ENCODE assay signal across 14 cellular contexts in the genomic region with DNA sequence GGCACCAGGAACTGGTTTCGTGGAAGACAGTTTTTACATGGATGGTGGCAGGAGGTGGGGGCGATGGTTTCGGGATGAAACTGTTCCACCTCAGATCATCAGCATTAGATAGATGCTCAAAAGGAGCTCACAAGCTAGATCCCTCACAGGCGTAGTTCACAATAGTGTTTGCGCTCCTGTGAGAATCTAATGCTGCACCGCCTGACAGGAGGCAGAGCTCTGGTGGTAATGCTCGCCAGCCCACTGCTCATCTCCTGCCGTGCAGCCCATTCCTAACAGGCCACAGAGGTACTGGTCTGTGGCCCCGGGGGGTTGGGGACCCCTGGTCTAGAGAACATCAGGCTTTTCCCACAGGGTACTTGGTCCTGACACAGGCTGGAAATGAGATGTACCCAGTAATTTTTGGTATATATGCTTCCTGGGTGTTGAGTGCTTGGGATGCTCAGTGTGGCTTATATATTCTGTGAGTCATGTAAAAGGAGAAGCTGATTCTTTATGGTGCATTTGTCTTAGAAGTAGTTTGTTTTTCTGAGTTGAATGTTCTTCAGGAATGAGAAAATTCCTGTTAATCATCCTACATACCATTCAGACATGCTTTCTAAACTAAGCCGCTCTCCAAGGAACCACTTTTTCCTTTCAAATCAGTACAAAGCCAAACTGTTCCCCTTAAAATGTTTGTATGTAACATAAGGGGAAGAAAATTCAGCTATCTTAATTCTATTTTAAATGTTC.
DNase-seq lines count a peak whose midpoint lies in the region; ATAC-seq and TF ChIP-seq lines count a peak whose summit lies in the region.
"Had no signal": no experiment of that assay in that cellular context is flagged by ENCODE, and none has a peak within 500 bp of the region (broad histone marks: within the 10 kb centered on the region; RNA-seq: fewer than 3 reads in every experiment).

No MANE protein-coding gene starts in this region.

- H3K27ac Mint-ChIP-seq in T-helper 17 cell: peak overlapping the region; percentile 96

- peak; percentile 20 for DNase-seq in GM03348 (ENCODE audit: low spot score)
- DNase-seq in T-helper 17 cell: no peak
- peak; percentile 40 for DNase-seq in fibroblast of mammary gland (ENCODE audit: low read depth)
- DNase-seq in retinal pigment epithelial cell (ENCODE audit: low read depth): peak; percentile 33
- no peak for DNase-seq in NCI-H2227 (lab: John Stamatoyannopoulos, UW; ENCODE audit: unreplicated experiment)
- no peak for DNase-seq in NK-92 treated with Interleukin-12 subunit alpha and Interleukin-12 subunit beta, amount 100 ng/mL, for 24 hours (lab: John Stamatoyannopoulos, UW)
- DNase-seq in epidermal melanocyte (ENCODE audit: insufficient read length, low spot score): no peak
- DNase-seq: activated CD4-positive, alpha-beta T cell treated with anti-CD3 and anti-CD28 coated beads for 48 hours; activated effector memory CD4-positive, alpha-beta T cell treated with Interleukin-2 at 50 U/mL for 16 hours; heart right ventricle; lower lobe of right lung; NCI-H1417 treated with DMSO at 0.1 percent for 48 hours; stimulated activated CD4-positive, alpha-beta T cell treated with anti-CD3 and anti-CD28 coated beads, Interleukin-4, amount 100 ng/mL, for 1 hour had no signal

- no peak overlapping the region for H3K4me3 ChIP-seq in fibroblast of mammary gland (ENCODE audit: control insufficient read depth, low read depth, low read length)
- H3K4me3 ChIP-seq in retinal pigment epithelial cell (ENCODE audit: low read length): no peak overlapping the region
- H3K4me3 ChIP-seq: heart right ventricle, lower lobe of right lung had no signal

- H3K4me3 Mint-ChIP-seq in T-helper 17 cell: no peak overlapping the region

- TF ChIP-seq CTCF in fibroblast of mammary gland (conservative IDR thresholded peaks at IDR 0.05; ENCODE audit: control insufficient read depth, insufficient read depth, low read depth, low read length) (no peak), retinal pigment epithelial cell (conservative IDR thresholded peaks at IDR 0.05; ENCODE audit: low read depth, low read length) (no peak)

- ATAC-seq in T-helper 17 cell (no peak), HG02970 (IDR thresholded peaks at IDR 0.05; ENCODE audit: low FRiP score, unreplicated experiment) (no peak)
- ATAC-seq: heart right ventricle, lower lobe of right lung had no signal

- H3K4me1 Mint-ChIP-seq in T-helper 17 cell: peaks cover 59% of the 10 kb centered on the region

- no peaks in the 10 kb centered on the region for H3K27me3 Mint-ChIP-seq in T-helper 17 cell

- H3K36me3 Mint-ChIP-seq in T-helper 17 cell (ENCODE audit: low read depth): peaks cover 2% of the 10 kb centered on the region

- H3K9me3 ChIP-seq in T-helper 17 cell (ENCODE audit: control insufficient read depth, low read length, poor library complexity, severe bottlenecking): no peaks in the 10 kb centered on the region
- H3K9me3 ChIP-seq: heart right ventricle, lower lobe of right lung had no signal

Comparison
In these comparisons a context has a peak if more than half of its experiments do, and no peak if none do; other contexts are left out.
1. DNase-seq: peak in GM03348 (single experiment), fibroblast of mammary gland (single experiment) and retinal pigment epithelial cell (single experiment); none in T-helper 17 cell (0 of 3), NCI-H2227 (single experiment), NK-92 treated with Interleukin-12 subunit alpha and Interleukin-12 subunit beta, amount 100 ng/mL, for 24 hours (single experiment) and epidermal melanocyte (single experiment).